ENCODE assay signal across 10 cellular contexts in genomic region chr6:144377586-144377985, GRCh38.
DNase-seq lines count a peak whose midpoint lies in the region; ATAC-seq and TF ChIP-seq lines count a peak whose summit lies in the region.
"Had no signal": no experiment of that assay in that cellular context is flagged by ENCODE, and none has a peak within 500 bp of the region (broad histone marks: within the 10 kb centered on the region; RNA-seq: fewer than 3 reads in every experiment).

No MANE protein-coding gene starts in this region.

- no peak for DNase-seq in activated T-cell treated with anti-CD3 and anti-CD28 coated beads, Interleukin-2, amount 50 U/mL, for 72 hours
- DNase-seq in activated T-cell treated with anti-CD3 and anti-CD28 coated beads, Interleukin-2, amount 50 U/mL, for 48 hours: no peak
- peak; percentile 37 for DNase-seq in brain pericyte (ENCODE audit: low read depth, low spot score)
- DNase-seq in lung microvascular endothelial cell (ENCODE audit: low read depth in 2 of 2): peak; percentile 40 to 53
- DNase-seq in transverse colon: no peak
- DNase-seq in posterior cingulate gyrus: no peak
- DNase-seq in SW 1271 (lab: John Stamatoyannopoulos, UW): no peak
- no peak for DNase-seq in lower leg skin (ENCODE audit: low spot score in 2 of 2)
- DNase-seq: ACHN, NCI-H2029 treated with DMSO at 0.1 percent for 48 hours had no signal

- no peak overlapping the region for H3K4me3 Mint-ChIP-seq in activated T-cell treated with anti-CD3 and anti-CD28 coated beads, Interleukin-2, amount 50 U/mL, for 72 hours

- in situ Hi-C loops in transverse colon (cut with MboI; ENCODE audit: low pct_ligation_motif_present in 1 of 4, low pct_unique_long_range_greater_than_20kb in 1 of 4, low sequenced_read_pairs in 3 of 4): no loop called here

- peak; percentile 23 to 37 for ATAC-seq in activated T-cell treated with anti-CD3 and anti-CD28 coated beads, Interleukin-2, amount 50 U/mL, for 72 hours (replicated peaks in 1 of 2)

- H3K36me3 Mint-ChIP-seq in activated T-cell treated with anti-CD3 and anti-CD28 coated beads, Interleukin-2, amount 50 U/mL, for 72 hours (ENCODE audit: insufficient read depth in 2 of 2): peaks cover 17 to 19% of the 10 kb centered on the region in 2 donors

- TF ChIP-seq POLR2A in transverse colon (IDR thresholded peaks at IDR 0.05) (no peak), lower leg skin (IDR thresholded peaks at IDR 0.05) (no peak)

- no peak overlapping the region for H3K27ac Mint-ChIP-seq in activated T-cell treated with anti-CD3 and anti-CD28 coated beads, Interleukin-2, amount 50 U/mL, for 72 hours

- no peaks in the 10 kb centered on the region for H3K27me3 Mint-ChIP-seq in activated T-cell treated with anti-CD3 and anti-CD28 coated beads, Interleukin-2, amount 50 U/mL, for 72 hours (ENCODE audit: low read depth)

- no peaks in the 10 kb centered on the region for H3K27me3 ChIP-seq in transverse colon

- H3K4me1 ChIP-seq in transverse colon: peaks cover 0 to 43% (median 16%) of the 10 kb centered on the region in 4 donors

- H3K9me3 Mint-ChIP-seq in activated T-cell treated with anti-CD3 and anti-CD28 coated beads, Interleukin-2, amount 50 U/mL, for 72 hours: peaks cover 12 to 13% of the 10 kb centered on the region in 2 donors

- TF ChIP-seq CTCF in transverse colon (IDR thresholded peaks at IDR 0.05) (no peak), lower leg skin (IDR thresholded peaks at IDR 0.05) (no peak)

- peaks cover 42% of the 10 kb centered on the region for H3K4me1 Mint-ChIP-seq in activated T-cell treated with anti-CD3 and anti-CD28 coated beads, Interleukin-2, amount 50 U/mL, for 72 hours (ENCODE audit: low read depth)

- intact Hi-C loops in transverse colon (cut with DNase I; ENCODE audit: low total_unique reads) (no loop called here), posterior cingulate gyrus (cut with DNase I) (no loop called here), lower leg skin (cut with DNase I; ENCODE audit: low total_unique reads) (no loop called here)

- no peaks in the 10 kb centered on the region for H3K36me3 ChIP-seq in transverse colon

- H3K27ac ChIP-seq in transverse colon: peak overlapping the region; percentile 34 to 66 (median 55)

- no peak overlapping the region for H3K4me3 ChIP-seq in transverse colon
- H3K4me3 ChIP-seq in lower leg skin (ENCODE audit: low read depth, poor library complexity, severe bottlenecking): no peak overlapping the region

- H3K9me3 ChIP-seq in transverse colon: no peaks in the 10 kb centered on the region

- 67 to 68% methylated on average over 1 to 2 of the region's 2 CpGs for WGBS in transverse colon (ENCODE audit: low coverage in 1 of 2), 2 donors
- WGBS in lower leg skin, 2 donors: 21 to 26% methylated on average over 2 of the region's 2 CpGs

- no peak for TF ChIP-seq EP300 in transverse colon (IDR thresholded peaks at IDR 0.05; ENCODE audit: low read depth)

Comparison
In these comparisons a context has a peak if more than half of its experiments do, and no peak if none do; other contexts are left out.
1. DNase-seq: peak in brain pericyte (single experiment) and lung microvascular endothelial cell (2 of 2); none in activated T-cell treated with anti-CD3 and anti-CD28 coated beads, Interleukin-2, amount 50 U/mL, for 72 hours (0 of 2), activated T-cell treated with anti-CD3 and anti-CD28 coated beads, Interleukin-2, amount 50 U/mL, for 48 hours (0 of 2), transverse colon (single experiment), posterior cingulate gyrus (0 of 10), SW 1271 (0 of 2) and lower leg skin (0 of 2).